34 cellular contexts compared by ENCODE assay signal in the genomic region with DNA sequence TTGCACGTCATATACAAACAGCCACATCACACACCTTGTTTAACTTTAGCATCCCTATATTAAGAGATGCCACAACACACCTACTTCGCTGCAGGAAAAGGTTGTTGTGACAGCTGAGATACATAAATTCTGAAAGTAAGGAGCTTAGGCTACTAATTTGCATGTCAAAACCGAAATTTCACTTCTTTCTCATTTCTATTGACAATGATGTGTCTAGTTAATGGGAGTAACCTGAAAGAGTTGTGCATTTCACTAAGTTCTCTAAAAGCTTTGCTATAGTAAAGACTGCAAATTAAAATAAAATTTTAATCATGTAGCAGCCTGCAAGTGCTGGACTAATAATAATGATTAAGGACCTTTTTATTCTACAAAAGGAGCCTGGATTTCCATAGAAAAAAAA.
"Had no signal": no experiment of that assay in that cellular context is flagged by ENCODE, and none has a peak within 500 bp of the region (broad histone marks: within the 10 kb centered on the region; RNA-seq: fewer than 3 reads in every experiment).

No MANE protein-coding gene starts in this region.

- H3K9me3 Mint-ChIP-seq: activated CD4-positive, alpha-beta T cell treated with anti-CD3 and anti-CD28 coated beads, Interleukin-2, amount 10 ng/mL, durations not matched to agents 24 days and 14 days had no signal

- H3K9me3 ChIP-seq: adrenal gland, body of pancreas, breast epithelium had no signal

- H3K36me3 ChIP-seq: adrenal gland, brain microvascular endothelial cell, breast epithelium had no signal

- H3K36me3 Mint-ChIP-seq: activated CD4-positive, alpha-beta memory T cell treated with anti-CD3 and anti-CD28 coated beads for 36 hours; activated naive CD4-positive, alpha-beta T cell treated with anti-CD3 and anti-CD28 coated beads, Interleukin-2, amount 50 U/mL, for 72 hours; activated naive CD8-positive, alpha-beta T cell treated with anti-CD3 and anti-CD28 coated beads for 36 hours had no signal

- H3K4me1 Mint-ChIP-seq: activated B cell treated with CpG ODN at 0.5 μM for 24 hours; activated CD4-positive, alpha-beta T cell treated with anti-CD3 and anti-CD28 coated beads, Interleukin-2, amount 10 ng/mL, durations not matched to agents 24 days and 14 days; activated naive CD8-positive, alpha-beta T cell treated with anti-CD3 and anti-CD28 coated beads for 36 hours; activated T-helper 17 cell treated with anti-CD3 and anti-CD28 coated beads, Interleukin-2, amount 50 U/mL, for 72 hours had no signal

- H3K27ac Mint-ChIP-seq: activated B cell treated with CpG ODN at 0.5 μM for 24 hours; activated CD4-positive, alpha-beta memory T cell treated with anti-CD3 and anti-CD28 coated beads for 36 hours; activated CD4-positive, alpha-beta T cell treated with anti-CD3 and anti-CD28 coated beads, Interleukin-2, amount 10 ng/mL, durations not matched to agents 24 days and 14 days; activated CD8-positive, alpha-beta T cell treated with anti-CD3 and anti-CD28 coated beads for 36 hours; activated naive CD4-positive, alpha-beta T cell treated with anti-CD3 and anti-CD28 coated beads for 36 hours; activated naive CD4-positive, alpha-beta T cell treated with anti-CD3 and anti-CD28 coated beads, Interleukin-2, amount 50 U/mL, for 72 hours; activated naive CD8-positive, alpha-beta T cell treated with anti-CD3 and anti-CD28 coated beads for 36 hours; activated T-cell treated with anti-CD3 and anti-CD28 coated beads, Interleukin-2, amount 50 U/mL, for 72 hours; activated T-helper 1 cell treated with anti-CD3 and anti-CD28 coated beads, Interleukin-12 subunit alpha, Interleukin-12 subunit beta, Interleukin-2, Interleukin-4 antibody, amounts not matched to agents 30 ng/mL and 10 ng/mL and 1 ng/mL, durations not matched to agents 14 hours and 24 hours and 36 hours; activated T-helper 17 cell treated with anti-CD3 and anti-CD28 coated beads, Interleukin-2, amount 50 U/mL, for 72 hours; T-helper 1 cell treated with Interleukin-12 subunit alpha and Interleukin-12 subunit beta and Interleukin-4 antibody, amounts not matched to agents 30 μg/mL and 1 μg/mL, for 36 hours; T-helper 2 cell treated with Interferon-gamma antibody and Interleukin-4, amounts not matched to agents 5 μg/mL and 100 μg/mL, for 36 hours had no signal

- H3K4me3 ChIP-seq: adrenal gland, body of pancreas, breast epithelium had no signal

- H3K27ac ChIP-seq: adrenal gland, body of pancreas, brain microvascular endothelial cell, breast epithelium, VCaP had no signal

- H3K4me1 ChIP-seq: adrenal gland, body of pancreas, breast epithelium had no signal

- H3K4me3 Mint-ChIP-seq: activated B cell treated with CpG ODN at 0.5 μM for 24 hours; activated CD4-positive, alpha-beta memory T cell treated with anti-CD3 and anti-CD28 coated beads for 36 hours; activated CD4-positive, alpha-beta T cell treated with anti-CD3 and anti-CD28 coated beads, Interleukin-2, amount 10 ng/mL, durations not matched to agents 24 days and 14 days; activated CD8-positive, alpha-beta T cell treated with anti-CD3 and anti-CD28 coated beads for 36 hours; activated naive CD4-positive, alpha-beta T cell treated with anti-CD3 and anti-CD28 coated beads for 36 hours; activated naive CD8-positive, alpha-beta T cell treated with anti-CD3 and anti-CD28 coated beads for 36 hours; activated T-cell treated with anti-CD3 and anti-CD28 coated beads, Interleukin-2, amount 50 U/mL, for 4 hours; activated T-cell treated with anti-CD3 and anti-CD28 coated beads, Interleukin-2, amount 50 U/mL, for 72 hours; activated T-helper 1 cell treated with anti-CD3 and anti-CD28 coated beads, Interleukin-12 subunit alpha, Interleukin-12 subunit beta, Interleukin-2, Interleukin-4 antibody, amounts not matched to agents 30 ng/mL and 10 ng/mL and 1 ng/mL, durations not matched to agents 14 hours and 24 hours and 36 hours; activated T-helper 17 cell treated with anti-CD3 and anti-CD28 coated beads, Interleukin-2, amount 50 U/mL, for 72 hours; T-helper 1 cell treated with Interleukin-12 subunit alpha and Interleukin-12 subunit beta and Interleukin-4 antibody, amounts not matched to agents 30 μg/mL and 1 μg/mL, for 36 hours; T-helper 2 cell treated with Interferon-gamma antibody and Interleukin-4, amounts not matched to agents 5 μg/mL and 100 μg/mL, for 36 hours had no signal

- ATAC-seq: activated CD8-positive, alpha-beta T cell treated with anti-CD3 and anti-CD28 coated beads for 36 hours; activated naive CD4-positive, alpha-beta T cell treated with anti-CD3 and anti-CD28 coated beads, Interleukin-2, amount 50 U/mL, for 72 hours; activated T-cell treated with anti-CD3 and anti-CD28 coated beads, Interleukin-2, amount 50 U/mL, for 4 hours; activated T-cell treated with anti-CD3 and anti-CD28 coated beads, Interleukin-2, amount 50 U/mL, for 72 hours; activated T-helper 17 cell treated with anti-CD3 and anti-CD28 coated beads, Interleukin-2, amount 50 U/mL, for 72 hours; body of pancreas had no signal

- H3K27me3 Mint-ChIP-seq: activated B cell treated with CpG ODN at 0.5 μM for 24 hours; activated CD4-positive, alpha-beta memory T cell treated with anti-CD3 and anti-CD28 coated beads for 36 hours; activated CD4-positive, alpha-beta T cell treated with anti-CD3 and anti-CD28 coated beads, Interleukin-2, amount 10 ng/mL, durations not matched to agents 24 days and 14 days; activated CD8-positive, alpha-beta T cell treated with anti-CD3 and anti-CD28 coated beads for 36 hours; activated naive CD8-positive, alpha-beta T cell treated with anti-CD3 and anti-CD28 coated beads for 36 hours; activated T-helper 17 cell treated with anti-CD3 and anti-CD28 coated beads, Interleukin-2, amount 50 U/mL, for 72 hours had no signal

- H3K27me3 ChIP-seq: adrenal gland, body of pancreas, brain microvascular endothelial cell, breast epithelium had no signal

- DNase-seq: activated B cell treated with CpG ODN at 0.5 μM for 24 hours; activated CD4-positive, alpha-beta memory T cell treated with anti-CD3 and anti-CD28 coated beads for 36 hours; activated CD4-positive, alpha-beta T cell treated with anti-CD3 and anti-CD28 coated beads for 4 hours; activated CD4-positive, alpha-beta T cell treated with anti-CD3 and anti-CD28 coated beads, Interleukin-2, amount 10 ng/mL, durations not matched to agents 24 days and 14 days; activated CD4-positive, alpha-beta T cell treated with anti-CD3 and anti-CD28 coated beads, Interleukin-2, amount 50 U/mL, for 1 hour; activated CD4-positive, alpha-beta T cell treated with anti-CD3 and anti-CD28 coated beads, Interleukin-2, amount 50 U/mL, for 4 hours; activated CD4-positive, CD25-positive, alpha-beta regulatory T cell treated with anti-CD3 and anti-CD28 coated beads, Interleukin-2, amount 50 U/mL, for 72 hours; activated CD8-positive, alpha-beta memory T cell treated with anti-CD3 and anti-CD28 coated beads, Interleukin-2, amount 50 U/mL, for 4 hours; activated CD8-positive, alpha-beta T cell treated with anti-CD3 and anti-CD28 coated beads for 36 hours; activated effector memory CD4-positive, alpha-beta T cell treated with anti-CD3 and anti-CD28 coated beads, Interleukin-2, amount 50 U/mL, for 16 hours; activated gamma-delta T cell treated with Interleukin-2 at 50 U/mL for 16 hours; activated naive CD4-positive, alpha-beta T cell; activated naive CD4-positive, alpha-beta T cell treated with anti-CD3 and anti-CD28 coated beads for 36 hours; activated naive CD4-positive, alpha-beta T cell treated with anti-CD3 and anti-CD28 coated beads, Interleukin-2, amount 50 U/mL, for 16 hours; activated naive CD8-positive, alpha-beta T cell treated with anti-CD3 and anti-CD28 coated beads for 36 hours; activated T-cell treated with anti-CD3 and anti-CD28 coated beads for 4 hours; activated T-cell treated with anti-CD3 and anti-CD28 coated beads, Interleukin-2, amount 50 U/mL, for 1 hour; activated T-cell treated with anti-CD3 and anti-CD28 coated beads, Interleukin-2, amount 50 U/mL, for 4 hours; activated T-cell treated with anti-CD3 and anti-CD28 coated beads, Interleukin-2, amount 50 U/mL, for 72 hours; adrenal gland; amniotic stem cell; aorta; body of pancreas; brain microvascular endothelial cell; central memory CD4-positive, alpha-beta T cell; T-helper 2 cell; T-helper 9 cell had no signal
